In the genomic region with DNA sequence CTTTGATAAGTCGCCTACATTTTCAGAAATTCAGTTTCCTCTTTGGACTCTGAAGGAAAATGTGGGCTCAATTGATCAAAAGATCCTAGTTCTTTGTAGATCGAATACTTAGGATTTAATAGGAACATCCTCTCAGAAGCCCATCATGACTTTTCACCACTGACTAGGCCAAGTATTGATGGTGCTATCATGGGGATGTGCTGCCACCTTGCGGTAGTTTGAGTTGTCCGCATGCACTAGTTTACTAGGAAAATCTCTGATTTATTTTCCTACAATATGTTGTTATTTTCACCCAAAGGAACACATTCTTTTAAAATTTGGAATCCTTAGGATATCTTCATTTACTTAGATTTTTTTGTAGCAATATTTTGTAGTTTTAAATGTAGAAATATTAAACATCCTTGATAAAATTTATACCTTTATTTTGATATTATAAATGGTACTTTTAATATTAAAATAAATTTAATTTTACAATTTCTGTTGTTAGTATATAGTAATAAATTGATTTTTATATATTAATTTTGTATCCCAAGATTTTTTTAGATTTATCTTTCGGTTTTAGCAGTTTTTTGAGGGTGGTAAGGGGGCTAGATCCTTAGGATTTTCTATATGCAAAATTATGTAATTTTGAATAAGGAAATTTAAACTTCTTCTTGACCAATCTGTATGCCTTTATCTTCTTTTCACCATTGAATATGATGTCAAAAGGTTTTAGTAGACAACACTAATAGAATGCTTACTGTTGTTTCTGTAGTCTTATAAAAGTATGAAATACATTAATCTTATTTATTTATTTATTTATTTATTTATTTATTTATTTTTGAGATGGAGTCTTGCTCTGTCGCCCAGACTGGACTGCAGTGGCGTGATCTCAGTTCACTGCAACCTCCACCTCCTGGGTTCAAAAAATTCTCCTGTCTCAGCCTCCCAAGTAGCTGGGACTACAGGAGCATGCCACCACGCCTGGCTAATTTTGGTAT, we compare ENCODE assay signal across 9 cellular contexts. TPM values are rescaled to one million over a fixed set of nuclear protein-coding genes. Genes with fewer than 3 reads are reported as not detected.
DNase-seq lines count a peak whose midpoint lies in the region; ATAC-seq and TF ChIP-seq lines count a peak whose summit lies in the region.
"Had no signal": no experiment of that assay in that cellular context is flagged by ENCODE, and none has a peak within 500 bp of the region (broad histone marks: within the 10 kb centered on the region; RNA-seq: fewer than 3 reads in every experiment).

No MANE protein-coding gene starts in this region.

- H3K4me3 ChIP-seq in colonic mucosa (no peak overlapping the region), liver (ENCODE audit: low read depth in 1 of 3, low read length in 3 of 3) (no peak overlapping the region)

- no peaks in the 10 kb centered on the region for H3K36me3 ChIP-seq in colonic mucosa
- H3K36me3 ChIP-seq in liver (ENCODE audit: control insufficient read depth in 4 of 4, insufficient read depth in 3 of 4, low read depth in 1 of 4, low read length in 3 of 4) = no peaks in the 10 kb centered on the region

- H3K9me3 Mint-ChIP-seq in activated CD4-positive, alpha-beta T cell treated with anti-CD3 and anti-CD28 coated beads, Interleukin-2, amount 10 ng/mL, durations not matched to agents 24 days and 14 days = no peaks in the 10 kb centered on the region

- H3K4me1 Mint-ChIP-seq in activated CD4-positive, alpha-beta T cell treated with anti-CD3 and anti-CD28 coated beads, Interleukin-2, amount 10 ng/mL, durations not matched to agents 24 days and 14 days = peaks cover 9% of the 10 kb centered on the region

- H3K27me3 Mint-ChIP-seq in activated CD4-positive, alpha-beta T cell treated with anti-CD3 and anti-CD28 coated beads, Interleukin-2, amount 10 ng/mL, durations not matched to agents 24 days and 14 days = peaks cover 31% of the 10 kb centered on the region

- no peaks in the 10 kb centered on the region for H3K4me1 ChIP-seq in colonic mucosa
- H3K4me1 ChIP-seq in liver (ENCODE audit: control insufficient read depth in 4 of 4, insufficient read depth in 4 of 4, low read length in 3 of 4) = no peaks in the 10 kb centered on the region

- intact Hi-C loops in activated CD4-positive, alpha-beta T cell treated with anti-CD3 and anti-CD28 coated beads, Interleukin-2, amount 10 ng/mL, durations not matched to agents 24 days and 14 days (cut with micrococcal nuclease) = loop anchor here (1.0 to 5.0 kb wide), 5 partner anchors 324 to 470 kb away; no protein-coding TSS in a partner anchor
- intact Hi-C loops in colonic mucosa (cut with DNase I) = loop anchor here (2.0 kb wide), 1 partner anchor 81 kb away; no protein-coding TSS in a partner anchor

- no peaks in the 10 kb centered on the region for H3K9me3 ChIP-seq in colonic mucosa
- no peaks in the 10 kb centered on the region for H3K9me3 ChIP-seq in liver (ENCODE audit: control insufficient read depth in 4 of 4, low read length in 3 of 4)

- H3K27me3 ChIP-seq in colonic mucosa (no peaks in the 10 kb centered on the region), liver (ENCODE audit: control insufficient read depth in 4 of 4, insufficient read depth in 4 of 4, low read length in 3 of 4) (peaks cover 0 to 6% (median 2%) of the 10 kb centered on the region in 4 donors)

- TF ChIP-seq CTCF in colonic mucosa (IDR thresholded peaks at IDR 0.05) (peak; percentile 80), liver (IDR thresholded peaks at IDR 0.05; ENCODE audit: low read depth, low read length, missing input control) (peak; percentile 89)

- H3K4me3 Mint-ChIP-seq in activated CD4-positive, alpha-beta T cell treated with anti-CD3 and anti-CD28 coated beads, Interleukin-2, amount 10 ng/mL, durations not matched to agents 24 days and 14 days = no peak overlapping the region

- TF ChIP-seq RAD21 in liver (IDR thresholded peaks at IDR 0.05) = peak; percentile 91 to 93

- no peak overlapping the region for H3K27ac ChIP-seq in colonic mucosa
- H3K27ac ChIP-seq in liver (ENCODE audit: low read depth in 1 of 2, low read length in 2 of 2) = no peak overlapping the region

- no peak overlapping the region for H3K27ac Mint-ChIP-seq in activated CD4-positive, alpha-beta T cell treated with anti-CD3 and anti-CD28 coated beads, Interleukin-2, amount 10 ng/mL, durations not matched to agents 24 days and 14 days

- H3K9ac ChIP-seq in colonic mucosa (ENCODE audit: low read depth in 2 of 2, low read length in 2 of 2) (no peak overlapping the region), liver (ENCODE audit: low read depth in 1 of 2, low read length in 2 of 2) (no peak overlapping the region)

- DNase-seq in GDM1 (lab: John Stamatoyannopoulos, UW) (peak; percentile 29), NCI-H446 treated with DMSO at 0.1 percent for 48 hours (lab: John Stamatoyannopoulos, UW) (peak; percentile 41), colonic mucosa (peak; percentile 66)
- peak; percentile 92 for DNase-seq in activated CD4-positive, alpha-beta T cell treated with anti-CD3 and anti-CD28 coated beads, Interleukin-2, amount 10 ng/mL, durations not matched to agents 24 days and 14 days
- DNase-seq in stimulated activated CD4-positive, alpha-beta T cell treated with anti-CD3 and anti-CD28 coated beads, TNF-alpha, amount 100 ng/mL, for 4 hours (ENCODE audit: low read depth in 3 of 3) = peak; percentile 54 to 74 (median 57)

- no peaks in the 10 kb centered on the region for H3K36me3 Mint-ChIP-seq in activated CD4-positive, alpha-beta T cell treated with anti-CD3 and anti-CD28 coated beads, Interleukin-2, amount 10 ng/mL, durations not matched to agents 24 days and 14 days (ENCODE audit: low read depth)

- ATAC-seq in HG02885 (IDR thresholded peaks at IDR 0.05; ENCODE audit: poor library complexity, unreplicated experiment) (peak; percentile 67), HG02970 (IDR thresholded peaks at IDR 0.05; ENCODE audit: low FRiP score, unreplicated experiment) (no peak)

- 30% methylated on average over 8 of the region's 8 CpGs for WGBS in liver

TF ChIP-seq in liver, 16 proteins besides CTCF, POLR2A, EP300 and RAD21:
- TF ChIP-seq YY1 (IDR thresholded peaks at IDR 0.05) (no peak), HNF4A (conservative IDR thresholded peaks at IDR 0.05) (no peak)
- TF ChIP-seq, protein P1, sequence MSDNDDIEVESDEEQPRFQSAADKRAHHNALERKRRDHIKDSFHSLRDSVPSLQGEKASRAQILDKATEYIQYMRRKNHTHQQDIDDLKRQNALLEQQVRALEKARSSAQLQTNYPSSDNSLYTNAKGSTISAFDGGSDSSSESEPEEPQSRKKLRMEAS (IDR thresholded peaks at IDR 0.05) = no peak

RNA-seq across cellular contexts. Expression of a gene that starts 52.9 kb away (rescaled TPM):
- total RNA-seq in activated CD4-positive, alpha-beta T cell treated with anti-CD3 and anti-CD28 coated beads, Interleukin-2, amount 10 ng/mL, durations not matched to agents 24 days and 14 days = not detected in 2 replicates
- total RNA-seq in colonic mucosa (not detected), liver (not detected)
- not detected for polyA plus RNA-seq in liver
- total RNA-seq: lower leg skin had no signal

RNA-seq across cellular contexts. Expression of a gene that starts 53.6 kb away (rescaled TPM):
- total RNA-seq in activated CD4-positive, alpha-beta T cell treated with anti-CD3 and anti-CD28 coated beads, Interleukin-2, amount 10 ng/mL, durations not matched to agents 24 days and 14 days = not detected in 2 replicates
- total RNA-seq in colonic mucosa (not detected), liver (not detected)
- not detected for polyA plus RNA-seq in liver
- total RNA-seq: lower leg skin had no signal

Comparison
In these comparisons a context has a peak if more than half of its experiments do, and no peak if none do; other contexts are left out.
1. DNase-seq: peak in every context shown above with its lines; median percentile 92 in activated CD4-positive, alpha-beta T cell treated with anti-CD3 and anti-CD28 coated beads, Interleukin-2, amount 10 ng/mL, durations not matched to agents 24 days and 14 days; 66 in colonic mucosa; 57 in stimulated activated CD4-positive, alpha-beta T cell treated with anti-CD3 and anti-CD28 coated beads, TNF-alpha, amount 100 ng/mL, for 4 hours; 41 in NCI-H446 treated with DMSO at 0.1 percent for 48 hours; 29 in GDM1.